ENCODE assay signal across 13 cellular contexts in the genomic region with DNA sequence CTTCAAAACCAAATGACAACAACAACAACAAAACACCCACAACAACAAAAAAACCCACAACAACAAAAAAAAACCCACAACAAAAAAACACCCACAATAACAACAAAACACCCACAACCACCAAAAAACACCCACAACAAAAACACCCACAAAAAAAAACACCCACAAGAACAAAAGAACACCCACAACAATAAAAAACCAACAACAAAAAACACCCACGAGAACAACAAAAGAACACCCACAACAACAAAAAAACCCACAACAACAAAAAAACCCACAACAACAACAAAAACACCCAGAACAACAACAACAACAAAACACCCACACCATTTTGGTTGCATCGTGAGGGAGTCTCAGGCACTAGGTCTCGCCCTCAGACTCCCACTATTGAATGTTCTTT.
A peak's percentile ranks its signal among the peaks of the same experiment; 100 is the strongest.
DNase-seq lines count a peak whose midpoint lies in the region; ATAC-seq and TF ChIP-seq lines count a peak whose summit lies in the region.
"Had no signal": no experiment of that assay in that cellular context is flagged by ENCODE, and none has a peak within 500 bp of the region (broad histone marks: within the 10 kb centered on the region; RNA-seq: fewer than 3 reads in every experiment).

No MANE protein-coding gene starts in this region.

- H3K9me2 ChIP-seq in GM23338 (ENCODE audit: insufficient read depth) = no peaks in the 10 kb centered on the region

- H3K9ac ChIP-seq in BLaER1 (no peak overlapping the region), mesenchymal stem cell (ENCODE audit: low read length) (no peak overlapping the region)

- H3K4me3 ChIP-seq in BLaER1 (no peak overlapping the region), GM23338 (no peak overlapping the region), mesenchymal stem cell (ENCODE audit: insufficient read depth in 1 of 2, low read depth in 1 of 2, low read length in 2 of 2) (no peak overlapping the region)
- H3K4me3 ChIP-seq: A549 had no signal

- no peaks in the 10 kb centered on the region for H3K36me3 ChIP-seq in BLaER1
- no peaks in the 10 kb centered on the region for H3K36me3 ChIP-seq in GM23338 (ENCODE audit: insufficient read depth)
- H3K36me3 ChIP-seq in mesenchymal stem cell (ENCODE audit: control insufficient read depth in 1 of 2, insufficient read depth in 2 of 2, low read depth in 1 of 2, low read length in 2 of 2) = no peaks in the 10 kb centered on the region

- peaks cover 81% of the 10 kb centered on the region for H3K4me1 ChIP-seq in BLaER1
- peaks cover 8% of the 10 kb centered on the region; the same call in 1 of the 2 replicates for H3K4me1 ChIP-seq in GM23338 (ENCODE audit: insufficient read depth)
- peaks cover 29% of the 10 kb centered on the region for H3K4me1 ChIP-seq in mesenchymal stem cell (ENCODE audit: control insufficient read depth, insufficient read depth, low read depth, low read length)
- H3K4me1 ChIP-seq: Caco-2 had no signal

- H3K27me3 Mint-ChIP-seq in GM23338 (ENCODE audit: insufficient read depth, low read depth, poor library complexity) = peaks cover 2% of the 10 kb centered on the region
- H3K27me3 Mint-ChIP-seq in activated T-helper 1 cell treated with anti-CD3 and anti-CD28 coated beads, Interleukin-12 subunit alpha, Interleukin-12 subunit beta, Interleukin-2, Interleukin-4 antibody, amounts not matched to agents 30 ng/mL and 10 ng/mL and 1 ng/mL, durations not matched to agents 14 hours and 24 hours and 36 hours (ENCODE audit: insufficient read depth) = peaks cover 9% of the 10 kb centered on the region

- H3K9me3 Mint-ChIP-seq in GM23338 = no peaks in the 10 kb centered on the region; the same call in 2 of the 3 replicates
- H3K9me3 Mint-ChIP-seq in activated T-helper 1 cell treated with anti-CD3 and anti-CD28 coated beads, Interleukin-12 subunit alpha, Interleukin-12 subunit beta, Interleukin-2, Interleukin-4 antibody, amounts not matched to agents 30 ng/mL and 10 ng/mL and 1 ng/mL, durations not matched to agents 14 hours and 24 hours and 36 hours = no peaks in the 10 kb centered on the region
- H3K9me3 Mint-ChIP-seq: CD8-positive, alpha-beta memory T cell had no signal

- H3K27ac ChIP-seq in BLaER1 (peak overlapping the region; percentile 30; the same call in 1 of the 2 replicates), GM23338 (ENCODE audit: low read depth) (no peak overlapping the region), mesenchymal stem cell (ENCODE audit: low read length, poor library complexity, severe bottlenecking) (no peak overlapping the region)
- H3K27ac ChIP-seq: A549 had no signal

- H3K14ac ChIP-seq in mesenchymal stem cell (ENCODE audit: low read length in 2 of 2) = no peak overlapping the region

- H2AFZ ChIP-seq in GM23338 (no peak overlapping the region), mesenchymal stem cell (ENCODE audit: low read depth, low read length) (no peak overlapping the region)

- no peaks in the 10 kb centered on the region for H3K9me3 ChIP-seq in BLaER1
- H3K9me3 ChIP-seq in mesenchymal stem cell (ENCODE audit: control insufficient read depth, low read length) = no peaks in the 10 kb centered on the region
- H3K9me3 ChIP-seq: A549, Caco-2 had no signal

- H3K4ac ChIP-seq in mesenchymal stem cell (ENCODE audit: low read depth in 1 of 2, low read length in 2 of 2) = no peak overlapping the region

- no peak overlapping the region for H2BK15ac ChIP-seq in mesenchymal stem cell (ENCODE audit: low read depth, poor library complexity, severe bottlenecking)

- no peak overlapping the region for H3K4me2 ChIP-seq in BLaER1
- H3K4me2 ChIP-seq in GM23338 = no peak overlapping the region
- H3K4me2 ChIP-seq in mesenchymal stem cell (ENCODE audit: low read length, poor library complexity, severe bottlenecking) = no peak overlapping the region
- H3K4me2 ChIP-seq: A549 had no signal

- H2BK5ac ChIP-seq in mesenchymal stem cell (ENCODE audit: low read depth, low read length, poor library complexity, severe bottlenecking) = no peak overlapping the region

- no peaks in the 10 kb centered on the region for H3K27me3 ChIP-seq in BLaER1
- no peaks in the 10 kb centered on the region for H3K27me3 ChIP-seq in GM23338 (ENCODE audit: insufficient read depth)
- peaks cover 0 to 5% of the 10 kb centered on the region in 2 experiments for H3K27me3 ChIP-seq in mesenchymal stem cell (ENCODE audit: control insufficient read depth in 1 of 2, insufficient read depth in 1 of 2, low read length in 2 of 2)

- no peak overlapping the region for H4K91ac ChIP-seq in mesenchymal stem cell (ENCODE audit: low read length)

- H3K79me2 ChIP-seq in GM23338 (replicated peaks; ENCODE audit: insufficient read depth) = no peaks in the 10 kb centered on the region

- TF ChIP-seq CTCF in GM23338 (conservative IDR thresholded peaks at IDR 0.05; ENCODE audit: low read depth in 2 of 2) = no peak

- H4K8ac ChIP-seq in mesenchymal stem cell (ENCODE audit: low read length) = no peak overlapping the region

- DNase-seq in GM23338 (ENCODE audit: low spot score) (no peak), mesenchymal stem cell (no peak), NCI-H2107 (lab: John Stamatoyannopoulos, UW) (no peak), LoVo (ENCODE audit: low spot score) (no peak)
- DNase-seq in activated T-helper 1 cell treated with anti-CD3 and anti-CD28 coated beads, Interleukin-12 subunit alpha, Interleukin-12 subunit beta, Interleukin-2, Interleukin-4 antibody, amounts not matched to agents 30 ng/mL and 10 ng/mL and 1 ng/mL, durations not matched to agents 14 hours and 24 hours and 36 hours (ENCODE audit: low spot score) = no peak
- DNase-seq: Caco-2; CD8-positive, alpha-beta memory T cell; GF-D8; HCEC 1CT; KBM-7 had no signal

- H3K36me3 Mint-ChIP-seq in GM23338 (ENCODE audit: low read depth) = no peaks in the 10 kb centered on the region
- H3K36me3 Mint-ChIP-seq in activated T-helper 1 cell treated with anti-CD3 and anti-CD28 coated beads, Interleukin-12 subunit alpha, Interleukin-12 subunit beta, Interleukin-2, Interleukin-4 antibody, amounts not matched to agents 30 ng/mL and 10 ng/mL and 1 ng/mL, durations not matched to agents 14 hours and 24 hours and 36 hours (ENCODE audit: low read depth) = no peaks in the 10 kb centered on the region
- H3K36me3 Mint-ChIP-seq: CD8-positive, alpha-beta memory T cell had no signal

- H3K4me3 Mint-ChIP-seq in GM23338 = no peak overlapping the region
- no peak overlapping the region for H3K4me3 Mint-ChIP-seq in activated T-helper 1 cell treated with anti-CD3 and anti-CD28 coated beads, Interleukin-12 subunit alpha, Interleukin-12 subunit beta, Interleukin-2, Interleukin-4 antibody, amounts not matched to agents 30 ng/mL and 10 ng/mL and 1 ng/mL, durations not matched to agents 14 hours and 24 hours and 36 hours

- H3K23ac ChIP-seq in mesenchymal stem cell (ENCODE audit: low read length in 2 of 2) = no peak overlapping the region

- H4K20me1 ChIP-seq in BLaER1 (no peaks in the 10 kb centered on the region), GM23338 (replicated peaks; ENCODE audit: insufficient read depth) (no peaks in the 10 kb centered on the region)

- peak overlapping the region; percentile 67 for H3K27ac Mint-ChIP-seq in GM23338
- H3K27ac Mint-ChIP-seq in activated T-helper 1 cell treated with anti-CD3 and anti-CD28 coated beads, Interleukin-12 subunit alpha, Interleukin-12 subunit beta, Interleukin-2, Interleukin-4 antibody, amounts not matched to agents 30 ng/mL and 10 ng/mL and 1 ng/mL, durations not matched to agents 14 hours and 24 hours and 36 hours = peak overlapping the region; percentile 18

- H3K18ac ChIP-seq in mesenchymal stem cell (ENCODE audit: low read depth in 1 of 2, low read length in 2 of 2) = no peak overlapping the region

- intact Hi-C loops in activated T-helper 1 cell treated with anti-CD3 and anti-CD28 coated beads, Interleukin-12 subunit alpha, Interleukin-12 subunit beta, Interleukin-2, Interleukin-4 antibody, amounts not matched to agents 30 ng/mL and 10 ng/mL and 1 ng/mL, durations not matched to agents 14 hours and 24 hours and 36 hours (cut with micrococcal nuclease) = no loop called here

- no peak overlapping the region for H2BK12ac ChIP-seq in mesenchymal stem cell (ENCODE audit: low read length in 2 of 2)

- H2AK5ac ChIP-seq in mesenchymal stem cell (ENCODE audit: low read length, severe bottlenecking) = peak overlapping the region; percentile 54

- ATAC-seq in GM23338 (no peak), HG02623 (IDR thresholded peaks at IDR 0.05; ENCODE audit: unreplicated experiment) (no peak)
- ATAC-seq: A549 had no signal

- 93% methylated on average over 3 of the region's 3 CpGs for WGBS in mesenchymal stem cell

- peaks cover 19% of the 10 kb centered on the region for H3K4me1 Mint-ChIP-seq in GM23338
- peaks cover 6% of the 10 kb centered on the region for H3K4me1 Mint-ChIP-seq in activated T-helper 1 cell treated with anti-CD3 and anti-CD28 coated beads, Interleukin-12 subunit alpha, Interleukin-12 subunit beta, Interleukin-2, Interleukin-4 antibody, amounts not matched to agents 30 ng/mL and 10 ng/mL and 1 ng/mL, durations not matched to agents 14 hours and 24 hours and 36 hours (ENCODE audit: low read depth)
- H3K4me1 Mint-ChIP-seq: CD8-positive, alpha-beta memory T cell had no signal

- H2BK120ac ChIP-seq in mesenchymal stem cell (ENCODE audit: low read depth, low read length) = no peak overlapping the region

- no peaks in the 10 kb centered on the region for H3K79me1 ChIP-seq in mesenchymal stem cell (replicated peaks; ENCODE audit: low read length, poor library complexity, severe bottlenecking)

- no peaks in the 10 kb centered on the region for H3F3A ChIP-seq in GM23338 (replicated peaks; ENCODE audit: low read depth)

TF ChIP-seq in GM23338, 12 proteins besides CTCF, POLR2A, EP300 and RAD21 (continues in another document):
- no peak for TF ChIP-seq JUNB (IDR thresholded peaks at IDR 0.05; ENCODE audit: unreplicated experiment)
- no peak for TF ChIP-seq CREB1 (CRISPR knock-in tag; IDR thresholded peaks at IDR 0.05; ENCODE audit: low read depth)
- no peak for TF ChIP-seq POLR2AphosphoS5 (IDR thresholded peaks at IDR 0.05; ENCODE audit: low read depth)
- no peak for TF ChIP-seq STAT1 (IDR thresholded peaks at IDR 0.05; ENCODE audit: unreplicated experiment)
